In the genomic region with DNA sequence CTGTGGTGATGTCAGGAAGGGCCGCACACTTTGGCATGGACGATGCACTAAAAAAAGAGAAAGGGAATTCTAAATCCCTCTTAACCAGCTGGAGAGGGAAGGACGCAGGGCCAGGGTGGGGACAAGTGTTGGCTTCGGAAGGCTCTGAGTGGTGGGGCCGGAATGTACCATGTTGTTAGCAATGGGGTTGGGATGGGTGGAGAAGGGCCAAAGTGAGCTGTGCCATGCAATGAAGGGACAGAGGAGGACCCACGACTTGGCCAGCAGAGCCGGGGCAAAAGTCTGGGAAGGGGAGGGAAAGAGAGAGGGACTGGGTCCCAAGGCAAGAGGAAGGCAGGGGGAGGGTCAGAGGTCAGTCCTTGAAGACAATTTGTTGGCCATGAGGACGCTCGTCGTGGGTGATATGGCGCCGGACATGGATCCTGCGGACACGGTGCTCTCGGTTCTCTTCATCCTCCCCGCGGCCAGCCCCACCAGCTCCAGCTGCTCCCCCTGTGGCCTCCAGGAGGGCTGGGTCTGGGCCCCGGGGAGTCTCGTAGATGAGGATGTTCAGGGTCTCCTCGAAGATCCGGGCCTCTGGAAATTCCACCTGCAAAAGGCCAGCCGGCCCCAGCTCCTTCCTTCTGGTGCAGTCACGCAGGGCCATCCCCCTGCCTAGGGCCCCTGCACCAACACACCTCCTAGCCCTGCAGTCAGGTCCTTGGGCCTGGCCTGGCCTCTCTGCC, we compare ENCODE assay signal across 1 cellular context.
TF ChIP-seq lines count a peak whose summit lies in the region.

No MANE protein-coding gene starts in this region.

TF ChIP-seq in K562, 482 proteins besides CTCF, POLR2A, EP300 and RAD21:
- peak; percentile 43; the same call in 1 of the 2 replicates for TF ChIP-seq ZNF263 (CRISPR knock-in tag; IDR thresholded peaks at IDR 0.05; ENCODE audit: borderline replicate concordance)
- peak; percentile 28; the same call in 1 of the 2 replicates for TF ChIP-seq POLR2G (IDR thresholded peaks at IDR 0.05; ENCODE audit: low read depth, low read length)
- TF ChIP-seq, protein P1, sequence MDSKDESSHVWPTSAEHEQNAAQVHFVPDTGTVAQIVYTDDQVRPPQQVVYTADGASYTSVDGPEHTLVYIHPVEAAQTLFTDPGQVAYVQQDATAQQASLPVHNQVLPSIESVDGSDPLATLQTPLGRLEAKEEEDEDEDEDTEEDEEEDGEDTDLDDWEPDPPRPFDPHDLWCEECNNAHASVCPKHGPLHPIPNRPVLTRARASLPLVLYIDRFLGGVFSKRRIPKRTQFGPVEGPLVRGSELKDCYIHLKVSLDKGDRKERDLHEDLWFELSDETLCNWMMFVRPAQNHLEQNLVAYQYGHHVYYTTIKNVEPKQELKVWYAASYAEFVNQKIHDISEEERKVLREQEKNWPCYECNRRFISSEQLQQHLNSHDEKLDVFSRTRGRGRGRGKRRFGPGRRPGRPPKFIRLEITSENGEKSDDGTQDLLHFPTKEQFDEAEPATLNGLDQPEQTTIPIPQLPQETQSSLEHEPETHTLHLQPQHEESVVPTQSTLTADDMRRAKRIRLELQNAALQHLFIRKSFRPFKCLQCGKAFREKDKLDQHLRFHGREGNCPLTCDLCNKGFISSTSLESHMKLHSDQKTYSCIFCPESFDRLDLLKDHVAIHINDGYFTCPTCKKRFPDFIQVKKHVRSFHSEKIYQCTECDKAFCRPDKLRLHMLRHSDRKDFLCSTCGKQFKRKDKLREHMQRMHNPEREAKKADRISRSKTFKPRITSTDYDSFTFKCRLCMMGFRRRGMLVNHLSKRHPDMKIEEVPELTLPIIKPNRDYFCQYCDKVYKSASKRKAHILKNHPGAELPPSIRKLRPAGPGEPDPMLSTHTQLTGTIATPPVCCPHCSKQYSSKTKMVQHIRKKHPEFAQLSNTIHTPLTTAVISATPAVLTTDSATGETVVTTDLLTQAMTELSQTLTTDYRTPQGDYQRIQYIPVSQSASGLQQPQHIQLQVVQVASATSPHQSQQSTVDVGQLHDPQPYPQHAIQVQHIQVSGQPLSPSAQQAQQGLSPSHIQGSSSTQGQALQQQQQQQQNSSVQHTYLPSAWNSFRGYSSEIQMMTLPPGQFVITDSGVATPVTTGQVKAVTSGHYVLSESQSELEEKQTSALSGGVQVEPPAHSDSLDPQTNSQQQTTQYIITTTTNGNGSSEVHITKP (IDR thresholded peaks at IDR 0.05; ENCODE audit: partially characterized antibody), result peak; percentile 85
- no peak for TF ChIP-seq ZNF830 (CRISPR knock-in tag; IDR thresholded peaks at IDR 0.05)
